Comparison of ENCODE assay signal across 35 cellular contexts in the genomic region with DNA sequence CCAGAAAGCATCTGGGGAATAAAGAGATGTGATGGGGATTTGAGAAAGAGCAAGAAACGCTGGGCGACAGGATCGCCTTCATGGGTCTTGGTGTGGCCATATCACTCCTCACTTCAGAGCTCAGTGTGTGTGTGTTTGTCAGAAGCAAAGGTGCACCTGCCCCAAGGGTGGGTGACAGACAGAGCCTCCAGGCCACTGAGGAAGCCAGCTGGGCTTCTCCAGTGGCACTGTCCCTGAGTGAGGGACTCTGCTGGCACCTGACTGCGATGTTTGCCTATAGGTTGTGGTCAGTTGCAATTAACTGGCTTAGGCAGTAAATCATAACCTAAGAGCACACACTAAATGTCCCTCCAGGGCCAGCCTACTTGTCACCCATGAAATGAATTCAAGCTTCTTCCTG. TPM values are rescaled to one million over a fixed set of nuclear protein-coding genes. Genes with fewer than 3 reads are reported as not detected.
"Had no signal": no experiment of that assay in that cellular context is flagged by ENCODE, and none has a peak within 500 bp of the region (broad histone marks: within the 10 kb centered on the region; RNA-seq: fewer than 3 reads in every experiment).

No MANE protein-coding gene starts in this region.

- H3K27ac Mint-ChIP-seq: effector memory CD8-positive, alpha-beta T cell; memory B cell; mesothelial cell of epicardium; naive B cell; natural killer cell treated with Interleukin-12 subunit alpha and Interleukin-12 subunit beta and Interleukin-15 and Interleukin-18, amount 100 ng/mL, for 72 hours; progenitor cell of endocrine pancreas; stimulated activated naive CD8-positive, alpha-beta T cell treated with anti-CD3 and anti-CD28 coated beads, Interleukin-15, amount 100 ng/mL, for 72 hours had no signal

- H3K27me3 Mint-ChIP-seq: natural killer cell treated with Interleukin-12 subunit alpha and Interleukin-12 subunit beta and Interleukin-15 and Interleukin-18, amount 100 ng/mL, for 72 hours had no signal

- ATAC-seq: effector memory CD8-positive, alpha-beta T cell; esophagus mucosa; foreskin keratinocyte; gastroesophageal sphincter; heart left ventricle; left colon; left ventricle myocardium superior; lower lobe of right lung; mucosa of descending colon; natural killer cell treated with Interleukin-12 subunit alpha and Interleukin-12 subunit beta and Interleukin-15 and Interleukin-18, amount 100 ng/mL, for 72 hours; sciatic nerve; stimulated activated naive CD8-positive, alpha-beta T cell treated with anti-CD3 and anti-CD28 coated beads, Interleukin-15, amount 100 ng/mL, for 72 hours had no signal

- FAIRE-seq: islet of Langerhans had no signal

- H3K9me3 Mint-ChIP-seq: effector memory CD8-positive, alpha-beta T cell; memory B cell; mesothelial cell of epicardium; natural killer cell treated with Interleukin-12 subunit alpha and Interleukin-12 subunit beta and Interleukin-15 and Interleukin-18, amount 100 ng/mL, for 72 hours; neural crest cell; stimulated activated naive CD8-positive, alpha-beta T cell treated with anti-CD3 and anti-CD28 coated beads, Interleukin-15, amount 100 ng/mL, for 72 hours had no signal

- DNase-seq: cortex of kidney; effector memory CD8-positive, alpha-beta T cell; foreskin keratinocyte; heart left ventricle; hippocampal formation; kidney glomerular epithelial cell; left colon; left ventricle myocardium superior; lower lobe of right lung; mucosa of descending colon; naive B cell; stimulated activated CD4-positive, alpha-beta T cell treated with anti-CD3 and anti-CD28 coated beads, Interleukin-12 subunit alpha, Interleukin-12 subunit beta, amount 100 ng/mL, for 4 hours; stimulated activated CD4-positive, alpha-beta T cell treated with anti-CD3 and anti-CD28 coated beads, Interleukin-1b, Interleukin-23, amount 100 ng/mL, for 48 hours; stimulated activated CD4-positive, alpha-beta T cell treated with anti-CD3 and anti-CD28 coated beads, Interleukin-4, amount 100 ng/mL, for 1 hour; stimulated activated CD8-positive, alpha-beta memory T cell treated with anti-CD3 and anti-CD28 coated beads, Interleukin-4, amount 100 ng/mL, for 48 hours; stimulated activated naive CD4-positive, alpha-beta T cell; stimulated activated naive CD8-positive, alpha-beta T cell treated with anti-CD3 and anti-CD28 coated beads, Interleukin-15, amount 100 ng/mL, for 72 hours; transverse colon had no signal

- H3K36me3 Mint-ChIP-seq: memory B cell; mesothelial cell of epicardium; naive B cell; natural killer cell treated with Interleukin-12 subunit alpha and Interleukin-12 subunit beta and Interleukin-15 and Interleukin-18, amount 100 ng/mL, for 72 hours had no signal

- H3K4me1 Mint-ChIP-seq: memory B cell; naive B cell; stimulated activated naive CD8-positive, alpha-beta T cell treated with anti-CD3 and anti-CD28 coated beads, Interleukin-15, amount 100 ng/mL, for 72 hours had no signal

- H3K4me3 ChIP-seq: gastroesophageal sphincter, heart left ventricle, lower lobe of right lung, mucosa of descending colon, smooth muscle cell, suprapubic skin, transverse colon, vagina had no signal

- H3K27me3 ChIP-seq: transverse colon, vagina had no signal

- H3K4me3 Mint-ChIP-seq: effector memory CD8-positive, alpha-beta T cell; memory B cell; mesothelial cell of epicardium; naive B cell; natural killer cell treated with Interleukin-12 subunit alpha and Interleukin-12 subunit beta and Interleukin-15 and Interleukin-18, amount 100 ng/mL, for 72 hours; neural crest cell; stimulated activated naive CD8-positive, alpha-beta T cell treated with anti-CD3 and anti-CD28 coated beads, Interleukin-15, amount 100 ng/mL, for 72 hours had no signal

- H3K36me3 ChIP-seq: gastroesophageal sphincter, heart left ventricle, lower lobe of right lung, neutrophil, suprapubic skin, transverse colon, vagina had no signal

RNA-seq across cellular contexts. Expression of gene SLC35G4, which starts 56.2 kb away (rescaled TPM):
- total RNA-seq: dermis microvascular lymphatic vessel endothelial cell; esophagus mucosa; fibroblast of lung; foreskin keratinocyte; gastroesophageal sphincter; heart left ventricle; left colon; left ventricle myocardium superior; lower lobe of right lung; mesothelial cell of epicardium; mucosa of descending colon; natural killer cell treated with Interleukin-12 subunit alpha and Interleukin-12 subunit beta and Interleukin-15 and Interleukin-18, amount 100 ng/mL, for 72 hours; neural crest cell; omental fat pad; progenitor cell of endocrine pancreas; sciatic nerve; smooth muscle cell; suprapubic skin; transverse colon; ureter; vagina had no signal
